15 cellular contexts compared by ENCODE assay signal in genomic region chr10:60124536-60124935, GRCh38.
DNase-seq lines count a peak whose midpoint lies in the region; FAIRE-seq and TF ChIP-seq lines count a peak whose summit lies in the region.
"Had no signal": no experiment of that assay in that cellular context is flagged by ENCODE, and none has a peak within 500 bp of the region (broad histone marks: within the 10 kb centered on the region; RNA-seq: fewer than 3 reads in every experiment).

No MANE protein-coding gene starts in this region.

- no peak overlapping the region for H3K4ac ChIP-seq in H9 (ENCODE audit: low read depth, low read length)

- H3K27me3 ChIP-seq in H9 (ENCODE audit: insufficient read depth, low read length): no peaks in the 10 kb centered on the region
- no peaks in the 10 kb centered on the region for H3K27me3 ChIP-seq in smooth muscle cell (ENCODE audit: low read depth)
- no peaks in the 10 kb centered on the region for H3K27me3 ChIP-seq in MG63
- H3K27me3 ChIP-seq in PC-9 (ENCODE audit: insufficient read depth, low read depth): no peaks in the 10 kb centered on the region

- intact Hi-C loops in PC-9 (cut with micrococcal nuclease; ENCODE audit: unreplicated experiment): no loop called here

- H3K27ac ChIP-seq in H9 (ENCODE audit: insufficient read length, low read depth, low read length) (no peak overlapping the region), smooth muscle cell (ENCODE audit: low read depth) (peak overlapping the region; percentile 75), PC-9 (no peak overlapping the region)

- H3K4me1 Mint-ChIP-seq in H9: peaks cover 4% of the 10 kb centered on the region in 2 experiments; a peak in 3 of 4 replicates
- H3K4me1 Mint-ChIP-seq: CD14-positive monocyte had no signal

- H2BK20ac ChIP-seq in H9 (ENCODE audit: low read depth, low read length, poor library complexity, severe bottlenecking): no peak overlapping the region

- no peaks in the 10 kb centered on the region for H4K20me1 ChIP-seq in H9 (ENCODE audit: control insufficient read depth, insufficient read depth, insufficient read length)
- H4K20me1 ChIP-seq in smooth muscle cell (ENCODE audit: low read depth): no peaks in the 10 kb centered on the region
- no peaks in the 10 kb centered on the region for H4K20me1 ChIP-seq in PC-9 (ENCODE audit: insufficient read depth)

- TF ChIP-seq POLR2A in GM12891 (IDR thresholded peaks at IDR 0.05; ENCODE audit: low read depth, low read length): no peak

- H3K4me3 Mint-ChIP-seq in H9: no peak overlapping the region
- H3K4me3 Mint-ChIP-seq: CD14-positive monocyte; CD8-positive, alpha-beta T cell had no signal

- no peak overlapping the region for H3K27ac Mint-ChIP-seq in H9
- H3K27ac Mint-ChIP-seq: CD14-positive monocyte; CD8-positive, alpha-beta T cell had no signal

- no peaks in the 10 kb centered on the region for H3K9me3 Mint-ChIP-seq in H9
- H3K9me3 Mint-ChIP-seq: CD8-positive, alpha-beta T cell had no signal

- no peak overlapping the region for H3T11ph ChIP-seq in H9 (ENCODE audit: low read length)

- no peak overlapping the region for H4K5ac ChIP-seq in H9 (ENCODE audit: insufficient read length, low read depth, low read length)

- no peak for FAIRE-seq in GM12891 (lab: Jason Lieb, UNC)
- FAIRE-seq: GM19239, H1 had no signal

- H3K4me1 ChIP-seq in H9 (ENCODE audit: insufficient read depth, low read length) (no peaks in the 10 kb centered on the region), smooth muscle cell (ENCODE audit: low read depth) (no peaks in the 10 kb centered on the region), PC-9 (replicated peaks; ENCODE audit: insufficient read depth) (peaks cover 17% of the 10 kb centered on the region)

- H3K14ac ChIP-seq in H9 (ENCODE audit: insufficient read depth, low read length): no peak overlapping the region

- no peaks in the 10 kb centered on the region for H3F3A ChIP-seq in smooth muscle cell (ENCODE audit: low read depth)
- H3F3A ChIP-seq in PC-9 (ENCODE audit: insufficient read depth, low read depth): peaks cover 13% of the 10 kb centered on the region; the same call in 1 of the 2 replicates

- H3K79me1 ChIP-seq in H9 (ENCODE audit: insufficient read depth, low read depth, low read length, poor library complexity, severe bottlenecking): no peaks in the 10 kb centered on the region

- DNase-seq in H9: no peak
- peak; percentile 33 for DNase-seq in NCI-H82 treated with DMSO at 0.1 percent for 48 hours (lab: John Stamatoyannopoulos, UW; ENCODE audit: unreplicated experiment)
- DNase-seq in epithelial cell of proximal tubule (ENCODE audit: low read depth): no peak
- DNase-seq in smooth muscle cell (lab: John Stamatoyannopoulos, UW; ENCODE audit: unreplicated experiment): no peak
- no peak for DNase-seq in MG63
- DNase-seq in PC-9: no peak
- DNase-seq in GM12891 (ENCODE audit: insufficient read length, low spot score): no peak
- DNase-seq: CD8-positive, alpha-beta T cell; COR-L47; DND-41; GDM1; HCEC 1CT had no signal

- no peaks in the 10 kb centered on the region for H3K36me3 ChIP-seq in smooth muscle cell (ENCODE audit: low read depth)
- no peaks in the 10 kb centered on the region for H3K36me3 ChIP-seq in MG63
- H3K36me3 ChIP-seq in PC-9 (ENCODE audit: low read depth): no peaks in the 10 kb centered on the region

- H3K18ac ChIP-seq in H9 (ENCODE audit: insufficient read length, low read depth, low read length): no peak overlapping the region

- H3K79me2 ChIP-seq in H9 (ENCODE audit: insufficient read depth, low read length) (no peaks in the 10 kb centered on the region), smooth muscle cell (ENCODE audit: low read depth) (no peaks in the 10 kb centered on the region), PC-9 (ENCODE audit: low read depth) (no peaks in the 10 kb centered on the region)

- H2BK15ac ChIP-seq in H9 (ENCODE audit: low read depth, low read length): no peak overlapping the region

- no peak overlapping the region for H4K8ac ChIP-seq in H9 (replicated peaks; ENCODE audit: insufficient read length, low read depth, low read length)

- no peak overlapping the region for H3K4me2 ChIP-seq in H9 (ENCODE audit: insufficient read depth, insufficient read length, low read length)
- no peak overlapping the region for H3K4me2 ChIP-seq in smooth muscle cell
- H3K4me2 ChIP-seq in PC-9: no peak overlapping the region

- H2BK120ac ChIP-seq in H9 (ENCODE audit: low read depth, low read length, poor library complexity, severe bottlenecking): no peak overlapping the region

- H2AK5ac ChIP-seq in H9 (ENCODE audit: insufficient read length, low read length): no peak overlapping the region

- no peak overlapping the region for H2BK5ac ChIP-seq in H9 (ENCODE audit: insufficient read length, low read length)

- H3K9ac ChIP-seq in H9 (ENCODE audit: extremely low read depth, insufficient read length, low read length): no peak overlapping the region
- H3K9ac ChIP-seq in smooth muscle cell (ENCODE audit: low read depth): no peak overlapping the region

- H3K9me2 ChIP-seq in PC-9 (ENCODE audit: insufficient read depth): no peaks in the 10 kb centered on the region

- H2AFZ ChIP-seq in H9 (ENCODE audit: low read length): no peak overlapping the region
- no peak overlapping the region for H2AFZ ChIP-seq in smooth muscle cell (ENCODE audit: low read depth)
- H2AFZ ChIP-seq in PC-9: no peak overlapping the region

- TF ChIP-seq CTCF in H9 (conservative IDR thresholded peaks at IDR 0.05) (0 out of 3 replicates have a peak, but pooled peaks have one; percentile 23), epithelial cell of proximal tubule (conservative IDR thresholded peaks at IDR 0.05; ENCODE audit: low read depth, low read length) (peak; percentile 22), smooth muscle cell (IDR thresholded peaks at IDR 0.05; ENCODE audit: borderline replicate concordance, insufficient read depth, poor library complexity, severe bottlenecking) (no peak), PC-9 (conservative IDR thresholded peaks at IDR 0.05) (no peak)

- H3K9me3 ChIP-seq in H9 (ENCODE audit: control insufficient read depth, low read depth, low read length) (no peaks in the 10 kb centered on the region), smooth muscle cell (replicated peaks; ENCODE audit: low read depth) (no peaks in the 10 kb centered on the region), MG63 (peaks cover 7% of the 10 kb centered on the region; the same call in 1 of the 2 replicates), PC-9 (ENCODE audit: insufficient read depth, low read depth) (no peaks in the 10 kb centered on the region)

- no TSS peak for BruUV-seq in PC-9 (replicated peaks; lab: Mats Ljungman, UMichigan)

- no peak overlapping the region for H3K56ac ChIP-seq in H9 (ENCODE audit: insufficient read length, low read depth, low read length)

- WGBS in H9 (ENCODE audit: extremely low coverage, insufficient read length, low lambda C conversion rate): no CpG with 5 or more reads among the region's 5 CpGs
- WGBS in smooth muscle cell (ENCODE audit: low lambda C conversion rate): 96% methylated on average over 5 of the region's 5 CpGs

- no peaks in the 10 kb centered on the region for H3K23me2 ChIP-seq in H9 (ENCODE audit: insufficient read length, low read depth, low read length, poor library complexity, severe bottlenecking)

- no peak overlapping the region for H3K4me3 ChIP-seq in epithelial cell of proximal tubule (ENCODE audit: low read depth, low read length)
- no peak overlapping the region for H3K4me3 ChIP-seq in smooth muscle cell
- no peak overlapping the region for H3K4me3 ChIP-seq in MG63
- no peak overlapping the region for H3K4me3 ChIP-seq in PC-9

- H4K91ac ChIP-seq in H9 (ENCODE audit: insufficient read length, low read depth, low read length): no peak overlapping the region

- POLR2A ChIA-PET in PC-9 (lab: Charles Lee; ENCODE audit: unreplicated experiment): no interaction called here

- CTCF ChIA-PET in PC-9 (lab: Charles Lee): no interaction called here

- no peaks in the 10 kb centered on the region for H3K27me3 Mint-ChIP-seq in H9 (ENCODE audit: low read depth)

- H3K36me3 Mint-ChIP-seq in H9 (ENCODE audit: insufficient read depth in 1 of 3, low read depth in 3 of 3): no peaks in the 10 kb centered on the region; a peak in 2 of 7 replicates
- H3K36me3 Mint-ChIP-seq: CD14-positive monocyte; CD8-positive, alpha-beta T cell had no signal

- H2BK12ac ChIP-seq in H9 (ENCODE audit: insufficient read length, low read depth, low read length): no peak overlapping the region

- no peak overlapping the region for H3K23ac ChIP-seq in H9 (ENCODE audit: insufficient read length, low read depth, low read length)

TF ChIP-seq in GM12891, 5 proteins besides CTCF, POLR2A, EP300 and RAD21:
- TF ChIP-seq PAX5 (IDR thresholded peaks at IDR 0.05; ENCODE audit: insufficient read depth, low read length, severe bottlenecking): no peak
- no peak for TF ChIP-seq SPI1 (IDR thresholded peaks at IDR 0.05; ENCODE audit: low read depth, low read length)
- TF ChIP-seq POLR2AphosphoS5 (IDR thresholded peaks at IDR 0.05; ENCODE audit: low read depth, low read length): no peak
- no peak for TF ChIP-seq TAF1 (IDR thresholded peaks at IDR 0.05; ENCODE audit: low read depth, low read length)
- no peak for TF ChIP-seq POU2F2 (IDR thresholded peaks at IDR 0.05; ENCODE audit: low read depth, low read length)

Comparison
In these comparisons a context has a peak if more than half of its experiments do, and no peak if none do; other contexts are left out.
1. CTCF ChIP-seq: peak in H9 (single experiment) and epithelial cell of proximal tubule (single experiment); none in smooth muscle cell (single experiment) and PC-9 (single experiment).